ENCODE assay signal across 1 cellular context in genomic region chr6:39143238-39143930, GRCh38.
TF ChIP-seq lines count a peak whose summit lies in the region.

No MANE protein-coding gene starts in this region.

TF ChIP-seq in K562, 482 proteins besides CTCF, POLR2A, EP300 and RAD21:
- TF ChIP-seq CBX8 (IDR thresholded peaks at IDR 0.05; ENCODE audit: borderline replicate concordance, extremely low read depth, low read depth, low read length, poor library complexity, severe bottlenecking) (no peak), ZSCAN29 (IDR thresholded peaks at IDR 0.05) (no peak), ZNF695 (CRISPR knock-in tag; IDR thresholded peaks at IDR 0.05) (no peak), MYNN (IDR thresholded peaks at IDR 0.05) (no peak), MYNN (CRISPR knock-in tag; IDR thresholded peaks at IDR 0.05) (no peak), MEF2D (tag; conservative IDR thresholded peaks at IDR 0.05; ENCODE audit: low read depth) (no peak), PTTG1 (tag; IDR thresholded peaks at IDR 0.05; ENCODE audit: low read depth) (no peak), CTBP1 (IDR thresholded peaks at IDR 0.05; ENCODE audit: borderline replicate concordance) (no peak), DIDO1 (tag; IDR thresholded peaks at IDR 0.05; ENCODE audit: low read depth) (no peak), ZBTB12 (CRISPR knock-in tag; IDR thresholded peaks at IDR 0.05) (no peak), RHOXF2B (CRISPR knock-in tag; conservative IDR thresholded peaks at IDR 0.05) (no peak), TBP (optimal IDR thresholded peaks at IDR 0.05; ENCODE audit: low read depth, low read length) (no peak), ZNF584 (CRISPR knock-in tag; IDR thresholded peaks at IDR 0.05; ENCODE audit: low read depth) (no peak), SRSF9 (IDR thresholded peaks at IDR 0.05; ENCODE audit: borderline replicate concordance, low read depth, low read length) (no peak), CREBBP (IDR thresholded peaks at IDR 0.05; ENCODE audit: low read depth, low read length) (no peak), ZNF121 (CRISPR knock-in tag; conservative IDR thresholded peaks at IDR 0.05) (no peak), ZNF175 (CRISPR knock-in tag; IDR thresholded peaks at IDR 0.05; ENCODE audit: low read depth) (no peak)
- TF ChIP-seq, protein P1, sequence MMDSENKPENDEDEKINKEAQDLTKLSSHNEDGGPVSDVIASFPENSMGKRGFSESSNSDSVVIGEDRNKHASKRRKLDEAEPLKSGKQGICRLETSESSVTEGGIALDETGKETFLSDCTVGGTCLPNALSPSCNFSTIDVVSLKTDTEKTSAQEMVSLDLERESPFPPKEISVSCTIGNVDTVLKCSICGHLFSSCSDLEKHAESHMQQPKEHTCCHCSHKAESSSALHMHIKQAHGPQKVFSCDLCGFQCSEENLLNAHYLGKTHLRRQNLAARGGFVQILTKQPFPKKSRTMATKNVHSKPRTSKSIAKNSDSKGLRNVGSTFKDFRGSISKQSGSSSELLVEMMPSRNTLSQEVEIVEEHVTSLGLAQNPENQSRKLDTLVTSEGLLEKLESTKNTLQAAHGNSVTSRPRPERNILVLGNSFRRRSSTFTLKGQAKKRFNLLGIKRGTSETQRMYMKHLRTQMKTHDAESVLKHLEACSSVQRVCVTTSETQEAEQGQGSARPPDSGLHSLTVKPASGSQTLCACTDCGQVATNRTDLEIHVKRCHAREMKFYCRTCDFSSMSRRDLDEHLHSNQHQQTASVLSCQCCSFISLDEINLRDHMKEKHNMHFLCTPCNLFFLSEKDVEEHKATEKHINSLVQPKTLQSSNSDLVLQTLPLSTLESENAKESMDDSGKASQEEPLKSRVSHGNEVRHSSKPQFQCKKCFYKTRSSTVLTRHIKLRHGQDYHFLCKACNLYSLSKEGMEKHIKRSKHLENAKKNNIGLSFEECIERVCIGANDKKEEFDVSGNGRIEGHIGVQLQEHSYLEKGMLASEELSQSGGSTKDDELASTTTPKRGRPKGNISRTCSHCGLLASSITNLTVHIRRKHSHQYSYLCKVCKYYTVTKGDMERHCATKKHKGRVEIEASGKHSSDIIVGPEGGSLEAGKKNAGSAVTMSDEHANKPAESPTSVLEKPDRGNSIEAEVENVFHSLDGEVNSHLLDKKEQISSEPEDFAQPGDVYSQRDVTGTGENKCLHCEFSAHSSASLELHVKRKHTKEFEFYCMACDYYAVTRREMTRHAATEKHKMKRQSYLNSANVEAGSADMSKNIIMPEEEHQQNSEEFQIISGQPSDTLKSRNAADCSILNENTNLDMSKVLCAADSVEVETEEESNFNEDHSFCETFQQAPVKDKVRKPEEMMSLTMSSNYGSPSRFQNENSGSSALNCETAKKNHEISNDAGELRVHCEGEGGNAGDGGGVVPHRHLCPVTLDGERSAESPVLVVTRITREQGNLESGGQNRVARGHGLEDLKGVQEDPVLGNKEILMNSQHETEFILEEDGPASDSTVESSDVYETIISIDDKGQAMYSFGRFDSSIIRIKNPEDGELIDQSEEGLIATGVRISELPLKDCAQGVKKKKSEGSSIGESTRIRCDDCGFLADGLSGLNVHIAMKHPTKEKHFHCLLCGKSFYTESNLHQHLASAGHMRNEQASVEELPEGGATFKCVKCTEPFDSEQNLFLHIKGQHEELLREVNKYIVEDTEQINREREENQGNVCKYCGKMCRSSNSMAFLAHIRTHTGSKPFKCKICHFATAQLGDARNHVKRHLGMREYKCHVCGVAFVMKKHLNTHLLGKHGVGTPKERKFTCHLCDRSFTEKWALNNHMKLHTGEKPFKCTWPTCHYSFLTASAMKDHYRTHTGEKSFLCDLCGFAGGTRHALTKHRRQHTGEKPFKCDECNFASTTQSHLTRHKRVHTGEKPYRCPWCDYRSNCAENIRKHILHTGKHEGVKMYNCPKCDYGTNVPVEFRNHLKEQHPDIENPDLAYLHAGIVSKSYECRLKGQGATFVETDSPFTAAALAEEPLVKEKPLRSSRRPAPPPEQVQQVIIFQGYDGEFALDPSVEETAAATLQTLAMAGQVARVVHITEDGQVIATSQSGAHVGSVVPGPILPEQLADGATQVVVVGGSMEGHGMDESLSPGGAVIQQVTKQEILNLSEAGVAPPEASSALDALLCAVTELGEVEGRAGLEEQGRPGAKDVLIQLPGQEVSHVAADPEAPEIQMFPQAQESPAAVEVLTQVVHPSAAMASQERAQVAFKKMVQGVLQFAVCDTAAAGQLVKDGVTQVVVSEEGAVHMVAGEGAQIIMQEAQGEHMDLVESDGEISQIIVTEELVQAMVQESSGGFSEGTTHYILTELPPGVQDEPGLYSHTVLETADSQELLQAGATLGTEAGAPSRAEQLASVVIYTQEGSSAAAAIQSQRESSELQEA (IDR thresholded peaks at IDR 0.05; ENCODE audit: low read depth), result no peak
- TF ChIP-seq, protein P2, sequence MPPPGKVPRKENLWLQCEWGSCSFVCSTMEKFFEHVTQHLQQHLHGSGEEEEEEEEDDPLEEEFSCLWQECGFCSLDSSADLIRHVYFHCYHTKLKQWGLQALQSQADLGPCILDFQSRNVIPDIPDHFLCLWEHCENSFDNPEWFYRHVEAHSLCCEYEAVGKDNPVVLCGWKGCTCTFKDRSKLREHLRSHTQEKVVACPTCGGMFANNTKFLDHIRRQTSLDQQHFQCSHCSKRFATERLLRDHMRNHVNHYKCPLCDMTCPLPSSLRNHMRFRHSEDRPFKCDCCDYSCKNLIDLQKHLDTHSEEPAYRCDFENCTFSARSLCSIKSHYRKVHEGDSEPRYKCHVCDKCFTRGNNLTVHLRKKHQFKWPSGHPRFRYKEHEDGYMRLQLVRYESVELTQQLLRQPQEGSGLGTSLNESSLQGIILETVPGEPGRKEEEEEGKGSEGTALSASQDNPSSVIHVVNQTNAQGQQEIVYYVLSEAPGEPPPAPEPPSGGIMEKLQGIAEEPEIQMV (tag; conservative IDR thresholded peaks at IDR 0.05; ENCODE audit: low read depth), result no peak
- TF ChIP-seq, protein P3, sequence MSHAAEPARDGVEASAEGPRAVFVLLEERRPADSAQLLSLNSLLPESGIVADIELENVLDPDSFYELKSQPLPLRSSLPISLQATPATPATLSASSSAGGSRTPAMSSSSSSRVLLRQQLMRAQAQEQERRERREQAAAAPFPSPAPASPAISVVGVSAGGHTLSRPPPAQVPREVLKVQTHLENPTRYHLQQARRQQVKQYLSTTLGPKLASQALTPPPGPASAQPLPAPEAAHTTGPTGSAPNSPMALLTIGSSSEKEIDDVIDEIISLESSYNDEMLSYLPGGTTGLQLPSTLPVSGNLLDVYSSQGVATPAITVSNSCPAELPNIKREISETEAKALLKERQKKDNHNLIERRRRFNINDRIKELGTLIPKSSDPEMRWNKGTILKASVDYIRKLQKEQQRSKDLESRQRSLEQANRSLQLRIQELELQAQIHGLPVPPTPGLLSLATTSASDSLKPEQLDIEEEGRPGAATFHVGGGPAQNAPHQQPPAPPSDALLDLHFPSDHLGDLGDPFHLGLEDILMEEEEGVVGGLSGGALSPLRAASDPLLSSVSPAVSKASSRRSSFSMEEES (CRISPR knock-in tag; IDR thresholded peaks at IDR 0.05), result no peak
TF ChIP-seq in K562: peak in this region for 0.
